In the genomic region with DNA sequence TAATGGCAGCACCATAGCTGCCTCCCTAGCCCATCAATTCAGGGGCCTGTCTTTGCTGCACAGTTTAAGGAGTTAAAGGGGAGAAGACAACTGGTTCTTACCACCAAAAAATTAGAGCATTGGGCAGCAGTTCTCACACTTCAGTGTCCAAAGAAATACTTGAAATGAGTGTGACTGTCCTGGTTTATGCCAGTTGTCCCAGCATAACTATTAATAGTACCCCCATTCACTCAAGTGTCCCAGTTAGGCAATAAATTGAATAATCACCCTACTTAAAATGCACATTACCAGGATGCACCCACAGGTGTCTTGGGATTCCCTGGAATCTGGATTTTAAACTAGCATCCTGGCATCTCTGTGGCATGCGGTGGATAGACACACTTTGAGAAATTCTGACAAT, we compare ENCODE assay signal across 25 cellular contexts. TPM values are rescaled to one million over a fixed set of nuclear protein-coding genes. Genes with fewer than 3 reads are reported as not detected.
"Had no signal": no experiment of that assay in that cellular context is flagged by ENCODE, and none has a peak within 500 bp of the region (broad histone marks: within the 10 kb centered on the region; RNA-seq: fewer than 3 reads in every experiment).

No MANE protein-coding gene starts in this region.

- H3K4me3 ChIP-seq: colonic mucosa, esophagus squamous epithelium, gastrocnemius medialis, heart right ventricle, left lung, lower lobe of right lung had no signal

- H3K27me3 ChIP-seq: colonic mucosa, esophagus squamous epithelium, gastrocnemius medialis, heart right ventricle, left lung had no signal

- H3K36me3 ChIP-seq: colonic mucosa, esophagus squamous epithelium, gastrocnemius medialis, heart right ventricle, left lung, lower lobe of right lung had no signal

- H3K27ac ChIP-seq: colonic mucosa, epithelial cell of prostate, esophagus squamous epithelium, gastrocnemius medialis, heart right ventricle, left lung, lower lobe of right lung had no signal

- H3K4me1 ChIP-seq: colonic mucosa, esophagus squamous epithelium, left lung, lower lobe of right lung had no signal

- ATAC-seq: effector memory CD8-positive, alpha-beta T cell; esophagus mucosa; gastrocnemius medialis had no signal

- DNase-seq: colonic mucosa; cortex of kidney; effector CD8-positive, alpha-beta T cell; effector memory CD8-positive, alpha-beta T cell; endodermal cell; erythroblast; esophagus squamous epithelium; foreskin fibroblast; foreskin melanocyte; gastrocnemius medialis; glutamatergic neuron; head of caudate nucleus; heart right ventricle; hippocampal formation; left cardiac atrium; left lung; left ventricle myocardium superior; lower lobe of right lung; mesenchymal stem cell; midbrain had no signal

- H3K9me3 ChIP-seq: colonic mucosa, esophagus squamous epithelium, gastrocnemius medialis, heart right ventricle, left lung, lower lobe of right lung had no signal

RNA-seq across cellular contexts. Expression of a gene that starts 51.1 kb away (rescaled TPM):
- total RNA-seq: chondrocyte, endodermal cell, esophagus mucosa, esophagus squamous epithelium, left lung, lower leg skin, lower lobe of right lung, mesenteric fat pad had no signal
